ENCODE assay signal across 17 cellular contexts in the genomic region with DNA sequence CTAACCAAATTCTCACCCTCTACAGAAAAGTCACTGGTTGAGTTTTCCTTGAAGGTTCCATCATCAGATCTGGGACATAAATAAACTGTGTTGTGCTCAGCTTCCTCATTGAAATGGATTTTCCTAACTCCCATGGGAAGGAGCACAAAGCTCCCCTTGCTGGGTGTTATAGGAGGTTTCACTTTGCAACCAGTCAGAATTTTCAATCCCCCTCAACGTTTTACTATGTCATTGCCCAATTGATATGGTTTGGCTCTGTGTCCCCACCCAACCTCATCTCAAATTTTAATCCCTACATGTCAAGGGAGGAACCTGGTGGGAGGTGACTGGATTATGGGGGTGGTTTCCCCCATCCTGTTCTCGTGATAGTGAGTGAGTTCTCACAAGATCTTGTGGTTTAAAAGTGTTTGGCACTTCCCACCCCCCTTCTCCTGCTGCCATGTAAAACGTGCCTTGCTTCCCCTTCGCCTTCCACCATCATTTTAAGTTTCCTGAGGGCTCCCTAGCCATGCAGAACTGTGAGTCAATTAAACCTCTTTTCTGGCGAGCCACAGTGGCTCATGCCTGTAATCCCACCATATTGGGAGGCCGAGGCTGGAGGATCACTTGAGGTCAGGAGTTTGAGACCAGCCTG.
DNase-seq lines count a peak whose midpoint lies in the region; ATAC-seq and TF ChIP-seq lines count a peak whose summit lies in the region.
"Had no signal": no experiment of that assay in that cellular context is flagged by ENCODE, and none has a peak within 500 bp of the region (broad histone marks: within the 10 kb centered on the region; RNA-seq: fewer than 3 reads in every experiment).

No MANE protein-coding gene starts in this region.

- POLR2A ChIA-PET in A673 (lab: Charles Lee; ENCODE audit: low non-redundant PET), result no interaction called here
- POLR2A ChIA-PET in CD8-positive, alpha-beta T cell (lab: Charles Lee), result no interaction called here
- POLR2A ChIA-PET in activated CD8-positive, alpha-beta T cell treated with anti-CD3 and anti-CD28 coated beads, Interleukin-2, amount 10 ng/mL, durations not matched to agents 7 days and 5 days (lab: Charles Lee), result no interaction called here

- no peaks in the 10 kb centered on the region for H3K4me1 ChIP-seq in A673 (ENCODE audit: insufficient read depth, low read length, poor library complexity, severe bottlenecking)
- H3K4me1 ChIP-seq in CD8-positive, alpha-beta T cell (ENCODE audit: insufficient read depth, low read length), result no peaks in the 10 kb centered on the region

- H3K36me3 Mint-ChIP-seq in CD8-positive, alpha-beta T cell, result peaks cover 90% of the 10 kb centered on the region
- peaks cover 80% of the 10 kb centered on the region for H3K36me3 Mint-ChIP-seq in activated CD8-positive, alpha-beta T cell treated with anti-CD3 and anti-CD28 coated beads, Interleukin-2, amount 10 ng/mL, durations not matched to agents 7 days and 5 days (ENCODE audit: low read depth)
- H3K36me3 Mint-ChIP-seq in chondrocyte (ENCODE audit: low read depth), result peaks cover 41% of the 10 kb centered on the region

- BruUV-seq in A673 (replicated peaks; lab: Mats Ljungman, UMichigan), result no TSS peak

- H3K27ac Mint-ChIP-seq in CD8-positive, alpha-beta T cell, result peak overlapping the region; percentile 55
- peak overlapping the region; percentile 14 for H3K27ac Mint-ChIP-seq in activated CD8-positive, alpha-beta T cell treated with anti-CD3 and anti-CD28 coated beads, Interleukin-2, amount 10 ng/mL, durations not matched to agents 7 days and 5 days
- no peak overlapping the region for H3K27ac Mint-ChIP-seq in chondrocyte (ENCODE audit: unreplicated experiment)
- H3K27ac Mint-ChIP-seq: progenitor cell of endocrine pancreas, T-helper 17 cell had no signal

- peaks cover 38% of the 10 kb centered on the region for H3K36me3 ChIP-seq in A673 (ENCODE audit: insufficient read depth, low read length, poor library complexity, severe bottlenecking)
- H3K36me3 ChIP-seq in CD8-positive, alpha-beta T cell (ENCODE audit: insufficient read depth, low read length), result peaks cover 23% of the 10 kb centered on the region

- intact Hi-C loops in A673 (cut with micrococcal nuclease; ENCODE audit: unreplicated experiment), result no loop called here
- intact Hi-C loops in CD8-positive, alpha-beta T cell (cut with DNase I, micrococcal nuclease), result no loop called here

- H3K9me3 ChIP-seq in A673 (ENCODE audit: low read depth, low read length, poor library complexity, severe bottlenecking), result no peaks in the 10 kb centered on the region
- H3K9me3 ChIP-seq in CD8-positive, alpha-beta T cell (ENCODE audit: low read length), result no peaks in the 10 kb centered on the region
- H3K9me3 ChIP-seq: thyroid gland had no signal

- H3K27ac ChIP-seq in A673 (ENCODE audit: low read depth, low read length, poor library complexity, severe bottlenecking), result peak overlapping the region; percentile 43
- no peak overlapping the region for H3K27ac ChIP-seq in CD8-positive, alpha-beta T cell (ENCODE audit: low read depth, low read length)
- H3K27ac ChIP-seq: KMS-11 had no signal

- peak; percentile 33 for DNase-seq in A673 (ENCODE audit: low spot score)
- DNase-seq in CD8-positive, alpha-beta T cell, result no peak
- DNase-seq in activated CD8-positive, alpha-beta T cell treated with anti-CD3 and anti-CD28 coated beads, Interleukin-2, amount 10 ng/mL, durations not matched to agents 7 days and 5 days, result no peak
- peak; percentile 4 for DNase-seq in mesenteric fat pad (ENCODE audit: low spot score)
- DNase-seq in GOT3 (lab: John Stamatoyannopoulos, UW), result no peak
- no peak for DNase-seq in stimulated activated CD4-positive, alpha-beta T cell treated with anti-CD3 and anti-CD28 coated beads, Interleukin-2, amount 100 ng/mL, for 48 hours
- no peak for DNase-seq in chondrocyte (ENCODE audit: low spot score)
- DNase-seq: activated CD4-positive, CD25-positive, alpha-beta regulatory T cell treated with anti-CD3 and anti-CD28 coated beads, Interleukin-2, amount 50 U/mL, for 72 hours; caudate nucleus; NCI-H1105; NCI-H526 treated with DMSO at 0.1 percent for 48 hours; small intestine; T-helper 17 cell; thyroid gland had no signal

- TF ChIP-seq CTCF in A673 (conservative IDR thresholded peaks at IDR 0.05; ENCODE audit: low read depth, low read length), result no peak
- TF ChIP-seq CTCF in CD8-positive, alpha-beta T cell (IDR thresholded peaks at IDR 0.05), result no peak
- TF ChIP-seq CTCF in chondrocyte (IDR thresholded peaks at IDR 0.05), result no peak

- no peaks in the 10 kb centered on the region for H3K9me3 Mint-ChIP-seq in CD8-positive, alpha-beta T cell
- no peaks in the 10 kb centered on the region for H3K9me3 Mint-ChIP-seq in activated CD8-positive, alpha-beta T cell treated with anti-CD3 and anti-CD28 coated beads, Interleukin-2, amount 10 ng/mL, durations not matched to agents 7 days and 5 days (ENCODE audit: insufficient read depth)
- H3K9me3 Mint-ChIP-seq in chondrocyte (ENCODE audit: low read depth), result no peaks in the 10 kb centered on the region

- no peak overlapping the region for H3K4me3 ChIP-seq in A673 (ENCODE audit: low read depth, low read length, poor library complexity, severe bottlenecking)
- H3K4me3 ChIP-seq in CD8-positive, alpha-beta T cell (ENCODE audit: low read depth, low read length), result no peak overlapping the region
- H3K4me3 ChIP-seq: thyroid gland had no signal

- no peak for ATAC-seq in CD8-positive, alpha-beta T cell
- no peak for ATAC-seq in activated CD8-positive, alpha-beta T cell treated with anti-CD3 and anti-CD28 coated beads, Interleukin-2, amount 10 ng/mL, durations not matched to agents 7 days and 5 days
- no peak for ATAC-seq in HG03520 (IDR thresholded peaks at IDR 0.05; ENCODE audit: unreplicated experiment)
- ATAC-seq: T-helper 17 cell had no signal

- CTCF ChIA-PET in A673 (lab: Charles Lee), result no interaction called here
- CTCF ChIA-PET in CD8-positive, alpha-beta T cell (lab: Charles Lee), result interaction anchor here (0.6 to 1.5 kb wide), 2 partner anchors 90 to 327 kb away, joined by 3 to 5 read pairs; no protein-coding TSS in a partner anchor
- CTCF ChIA-PET in activated CD8-positive, alpha-beta T cell treated with anti-CD3 and anti-CD28 coated beads, Interleukin-2, amount 10 ng/mL, durations not matched to agents 7 days and 5 days (lab: Charles Lee), result no interaction called here

- H3K27me3 Mint-ChIP-seq in CD8-positive, alpha-beta T cell (ENCODE audit: low read depth), result no peaks in the 10 kb centered on the region
- no peaks in the 10 kb centered on the region for H3K27me3 Mint-ChIP-seq in activated CD8-positive, alpha-beta T cell treated with anti-CD3 and anti-CD28 coated beads, Interleukin-2, amount 10 ng/mL, durations not matched to agents 7 days and 5 days (ENCODE audit: low read depth)
- H3K27me3 Mint-ChIP-seq in chondrocyte (ENCODE audit: low read depth), result no peaks in the 10 kb centered on the region
- H3K27me3 Mint-ChIP-seq: progenitor cell of endocrine pancreas, T-helper 17 cell had no signal

- H3K4me1 Mint-ChIP-seq in CD8-positive, alpha-beta T cell (ENCODE audit: low read depth), result no peaks in the 10 kb centered on the region
- peaks cover 12% of the 10 kb centered on the region for H3K4me1 Mint-ChIP-seq in activated CD8-positive, alpha-beta T cell treated with anti-CD3 and anti-CD28 coated beads, Interleukin-2, amount 10 ng/mL, durations not matched to agents 7 days and 5 days (ENCODE audit: low read depth)
- H3K4me1 Mint-ChIP-seq in chondrocyte (ENCODE audit: low read depth), result peaks cover 7% of the 10 kb centered on the region
- H3K4me1 Mint-ChIP-seq: T-helper 17 cell had no signal

- H3K27me3 ChIP-seq in A673 (replicated peaks; ENCODE audit: insufficient read depth, low read depth, low read length, poor library complexity), result no peaks in the 10 kb centered on the region
- H3K27me3 ChIP-seq in CD8-positive, alpha-beta T cell (ENCODE audit: insufficient read depth, low read length), result no peaks in the 10 kb centered on the region
- H3K27me3 ChIP-seq: thyroid gland had no signal

- no peak overlapping the region for H3K4me3 Mint-ChIP-seq in CD8-positive, alpha-beta T cell
- no peak overlapping the region for H3K4me3 Mint-ChIP-seq in activated CD8-positive, alpha-beta T cell treated with anti-CD3 and anti-CD28 coated beads, Interleukin-2, amount 10 ng/mL, durations not matched to agents 7 days and 5 days
- no peak overlapping the region for H3K4me3 Mint-ChIP-seq in chondrocyte (ENCODE audit: unreplicated experiment)
- H3K4me3 Mint-ChIP-seq: T-helper 17 cell had no signal

Comparison
In these comparisons a context has a peak if more than half of its experiments do, and no peak if none do; other contexts are left out.
1. DNase-seq: peak in A673 (single experiment) and mesenteric fat pad (single experiment); none in CD8-positive, alpha-beta T cell (0 of 7), activated CD8-positive, alpha-beta T cell treated with anti-CD3 and anti-CD28 coated beads, Interleukin-2, amount 10 ng/mL, durations not matched to agents 7 days and 5 days (single experiment), GOT3 (single experiment), stimulated activated CD4-positive, alpha-beta T cell treated with anti-CD3 and anti-CD28 coated beads, Interleukin-2, amount 100 ng/mL, for 48 hours (0 of 2) and chondrocyte (single experiment).